ENCODE assay signal across 6 cellular contexts in the genomic region with DNA sequence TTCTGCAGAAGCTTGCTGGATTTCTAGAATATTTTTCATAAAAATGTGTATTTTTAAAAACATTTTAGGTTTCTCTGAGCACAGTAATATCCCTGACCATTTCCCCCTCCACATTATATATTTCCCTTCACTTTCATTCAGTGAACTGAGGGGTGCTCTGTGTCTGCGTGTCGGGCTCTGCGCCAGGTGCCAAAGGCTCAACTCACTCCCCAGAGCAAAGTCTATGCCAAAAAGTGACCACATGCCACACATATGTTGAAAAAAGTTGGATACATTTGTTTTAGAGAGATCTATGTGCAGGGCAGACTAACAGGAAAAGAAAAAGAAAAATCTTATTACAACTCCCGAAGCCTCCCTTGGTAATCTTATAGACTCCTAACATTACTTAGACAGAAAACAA.
"Had no signal": no experiment of that assay in that cellular context is flagged by ENCODE, and none has a peak within 500 bp of the region (broad histone marks: within the 10 kb centered on the region; RNA-seq: fewer than 3 reads in every experiment).

No MANE protein-coding gene starts in this region.

- H3K4me2 ChIP-seq: GM23338 had no signal

- ATAC-seq: GM23338 had no signal

- H3K4me3 ChIP-seq: GM23338 had no signal

- DNase-seq: H9, HCEC 1CT had no signal

- FAIRE-seq: H1, H54, HTR-8/SVneo had no signal

- H2AFZ ChIP-seq: GM23338 had no signal
